10 cellular contexts compared by ENCODE assay signal in the genomic region with DNA sequence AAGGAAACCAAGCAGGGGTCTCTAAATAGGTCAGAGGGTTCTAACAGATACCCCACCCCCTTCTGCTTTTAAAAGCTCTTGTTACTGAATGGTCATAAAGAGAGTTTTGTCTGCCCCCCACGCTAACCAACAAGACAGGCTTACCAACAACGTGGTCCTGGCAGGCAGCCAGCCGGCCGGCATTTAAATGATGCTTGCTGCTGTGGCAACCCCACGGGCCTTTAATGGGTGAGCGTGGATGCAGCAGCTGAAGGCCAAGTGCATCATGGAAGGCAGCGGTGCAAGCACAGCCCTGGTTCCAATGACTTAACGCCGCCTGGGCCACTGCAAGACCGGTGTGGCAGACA. TPM values are rescaled to one million over a fixed set of nuclear protein-coding genes. Genes with fewer than 3 reads are reported as not detected.
DNase-seq lines count a peak whose midpoint lies in the region; ATAC-seq lines count a peak whose summit lies in the region.
"Had no signal": no experiment of that assay in that cellular context is flagged by ENCODE, and none has a peak within 500 bp of the region (broad histone marks: within the 10 kb centered on the region; RNA-seq: fewer than 3 reads in every experiment).

No MANE protein-coding gene starts in this region.

- CTCF ChIA-PET in CD4-positive, alpha-beta memory T cell (lab: Charles Lee; ENCODE audit: partially characterized antibody) = no interaction called here

- POLR2A ChIA-PET in CD4-positive, alpha-beta memory T cell (lab: Charles Lee; ENCODE audit: partially characterized antibody) = no interaction called here

- intact Hi-C loops in CD4-positive, alpha-beta memory T cell (cut with micrococcal nuclease) = no loop called here

- DNase-seq in G401 (ENCODE audit: low spot score) (peak; percentile 20), NCI-H2081 treated with DMSO at 0.1 percent for 48 hours (lab: John Stamatoyannopoulos, UW) (peak; percentile 83), cerebellar cortex (ENCODE audit: low spot score) (peak; percentile 14), pons (ENCODE audit: low spot score) (peak; percentile 73)
- DNase-seq in CD4-positive, alpha-beta memory T cell = no peak
- no peak for DNase-seq in stimulated activated CD4-positive, alpha-beta T cell treated with anti-CD3 and anti-CD28 coated beads, Interleukin-2, amount 100 ng/mL, for 24 hours
- DNase-seq: activated naive CD4-positive, alpha-beta T cell treated with anti-CD3 and anti-CD28 coated beads for 36 hours; NCI-H1694 treated with DMSO at 0.1 percent for 48 hours had no signal

- no peaks in the 10 kb centered on the region for H3K36me3 Mint-ChIP-seq in CD4-positive, alpha-beta memory T cell

- H3K9me3 Mint-ChIP-seq in CD4-positive, alpha-beta memory T cell = peaks cover 0 to 1% (median 0%) of the 10 kb centered on the region in 8 donors
- H3K9me3 Mint-ChIP-seq: activated naive CD4-positive, alpha-beta T cell treated with anti-CD3 and anti-CD28 coated beads for 36 hours had no signal

- peaks cover 23 to 38% of the 10 kb centered on the region in 2 donors for H3K27me3 Mint-ChIP-seq in CD4-positive, alpha-beta memory T cell

- no peaks in the 10 kb centered on the region for H3K27me3 ChIP-seq in CD4-positive, alpha-beta memory T cell (ENCODE audit: insufficient read depth, low read length)

- H3K27ac Mint-ChIP-seq in CD4-positive, alpha-beta memory T cell = no peak overlapping the region
- H3K27ac Mint-ChIP-seq: activated naive CD4-positive, alpha-beta T cell treated with anti-CD3 and anti-CD28 coated beads for 36 hours had no signal

- ATAC-seq in GM21381 (IDR thresholded peaks at IDR 0.05; ENCODE audit: unreplicated experiment) (no peak), GM18861 (IDR thresholded peaks at IDR 0.05; ENCODE audit: unreplicated experiment) (no peak)

- H3K4me1 Mint-ChIP-seq in CD4-positive, alpha-beta memory T cell = peaks cover 0 to 3% (median under 1%) of the 10 kb centered on the region in 4 donors

- in situ Hi-C loops in G401 (cut with HindIII; ENCODE audit: low sequenced_read_pairs) = no loop called here

- H3K4me3 ChIP-seq in CD4-positive, alpha-beta memory T cell (ENCODE audit: low read length in 2 of 2) = no peak overlapping the region

- H3K36me3 ChIP-seq in CD4-positive, alpha-beta memory T cell (ENCODE audit: insufficient read depth, low read length) = no peaks in the 10 kb centered on the region

- H3K27ac ChIP-seq in CD4-positive, alpha-beta memory T cell (ENCODE audit: low read depth, low read length) = no peak overlapping the region

- H3K9me3 ChIP-seq in CD4-positive, alpha-beta memory T cell (ENCODE audit: control insufficient read depth in 1 of 2, low read length in 2 of 2) = no peaks in the 10 kb centered on the region

- no peaks in the 10 kb centered on the region for H3K4me1 ChIP-seq in CD4-positive, alpha-beta memory T cell (ENCODE audit: insufficient read depth, low read length)

- H3K4me3 Mint-ChIP-seq in CD4-positive, alpha-beta memory T cell = no peak overlapping the region
- H3K4me3 Mint-ChIP-seq: activated naive CD4-positive, alpha-beta T cell treated with anti-CD3 and anti-CD28 coated beads for 36 hours had no signal

RNA-seq across cellular contexts. Expression of a gene that starts 29.7 kb away (rescaled TPM):
- 36.6 and 64.3 TPM in 2 replicates for total RNA-seq in G401 (2014; rRNA removed; shearing (Covaris generic))
- total RNA-seq in CD4-positive, alpha-beta memory T cell = 1 to 10 TPM; 1.8 TPM
- 1 to 10 TPM in 1 of 2 donors, under 1 TPM in 1; 0.07 to 1.0 TPM for polyA plus RNA-seq in CD4-positive, alpha-beta memory T cell

Comparison
In these comparisons a context has a peak if more than half of its experiments do, and no peak if none do; other contexts are left out.
1. DNase-seq: peak in G401 (single experiment), NCI-H2081 treated with DMSO at 0.1 percent for 48 hours (single experiment), cerebellar cortex (single experiment) and pons (single experiment); none in CD4-positive, alpha-beta memory T cell (0 of 5) and stimulated activated CD4-positive, alpha-beta T cell treated with anti-CD3 and anti-CD28 coated beads, Interleukin-2, amount 100 ng/mL, for 24 hours (0 of 2).
2. RNA of a gene that starts 29.7 kb away (total RNA-seq): 36.6 to 64.3 TPM in G401; 1.8 TPM in CD4-positive, alpha-beta memory T cell; every median in the first group is over 10 times any median in the second.